In the genomic region with DNA sequence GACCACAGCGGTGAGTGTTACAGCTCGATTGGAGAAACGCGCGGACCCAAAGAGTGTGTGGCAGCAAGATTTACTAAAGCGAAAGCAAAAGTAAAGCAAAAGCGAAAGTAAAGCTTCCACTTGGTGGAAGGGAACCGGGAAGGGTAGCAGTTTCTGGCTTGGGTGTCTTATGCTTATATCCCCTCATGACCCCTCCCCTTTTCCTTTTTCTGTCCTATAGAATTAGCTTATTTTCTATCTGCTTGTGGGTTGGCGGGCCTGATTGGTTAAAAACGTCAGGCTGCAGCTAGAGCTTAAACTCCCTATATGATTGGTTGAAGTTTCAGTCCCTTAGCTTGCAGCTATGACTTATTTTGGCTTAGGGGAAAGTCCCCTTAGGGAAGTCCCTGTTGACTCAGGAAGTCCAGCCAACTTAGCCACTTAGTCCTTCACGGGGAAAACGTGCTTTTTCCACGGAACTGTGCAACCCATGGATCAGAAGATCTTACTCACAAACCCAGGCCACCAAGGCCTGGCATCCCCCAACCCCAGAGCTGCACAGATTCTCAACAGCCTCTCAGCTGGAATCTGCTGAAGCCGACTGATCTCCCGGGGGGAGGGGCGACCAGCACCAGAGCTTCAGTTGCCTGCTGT, we compare ENCODE assay signal across 11 cellular contexts.
DNase-seq lines count a peak whose midpoint lies in the region; ATAC-seq and TF ChIP-seq lines count a peak whose summit lies in the region.
"Had no signal": no experiment of that assay in that cellular context is flagged by ENCODE, and none has a peak within 500 bp of the region (broad histone marks: within the 10 kb centered on the region; RNA-seq: fewer than 3 reads in every experiment).

No MANE protein-coding gene starts in this region.

- intact Hi-C loops in psoas muscle (cut with DNase I): no loop called here

- CTCF ChIA-PET in activated CD4-positive, alpha-beta T cell treated with anti-CD3 and anti-CD28 coated beads, Interleukin-2, amount 10 ng/mL, durations not matched to agents 7 days and 5 days (lab: Charles Lee): no interaction called here

- no peaks in the 10 kb centered on the region for H3K27me3 ChIP-seq in SJCRH30
- peaks cover 0 to 4% (median 0%) of the 10 kb centered on the region in 3 donors for H3K27me3 ChIP-seq in psoas muscle (ENCODE audit: insufficient read depth in 3 of 3, low read length in 2 of 3)
- H3K27me3 ChIP-seq in hepatocyte: no peaks in the 10 kb centered on the region

- peak; percentile 12 for DNase-seq in activated CD4-positive, alpha-beta T cell treated with anti-CD3 and anti-CD28 coated beads, Interleukin-2, amount 10 ng/mL, durations not matched to agents 7 days and 5 days
- no peak for DNase-seq in activated CD4-positive, alpha-beta T cell treated with anti-CD3 and anti-CD28 coated beads for 1 hour
- DNase-seq in NB4 (ENCODE audit: low read depth): peak; percentile 28
- peak in 1 of 2 experiments; percentile 13 for DNase-seq in SJCRH30
- no peak for DNase-seq in psoas muscle
- no peak for DNase-seq in anterior cingulate cortex (lab: John Stamatoyannopoulos, UW)
- DNase-seq in SK-N-DZ (ENCODE audit: low spot score): no peak
- no peak for DNase-seq in hepatocyte (ENCODE audit: low spot score)
- DNase-seq: activated CD4-positive, CD25-positive, alpha-beta regulatory T cell; cerebellar nuclear complex; NCI-H1092 had no signal

- TF ChIP-seq POLR2A in NB4 (IDR thresholded peaks at IDR 0.05; ENCODE audit: extremely low read depth, insufficient read length): no peak

- H3K27ac Mint-ChIP-seq in activated CD4-positive, alpha-beta T cell treated with anti-CD3 and anti-CD28 coated beads, Interleukin-2, amount 10 ng/mL, durations not matched to agents 7 days and 5 days: peak overlapping the region; percentile 60

- H3K36me3 Mint-ChIP-seq in activated CD4-positive, alpha-beta T cell treated with anti-CD3 and anti-CD28 coated beads, Interleukin-2, amount 10 ng/mL, durations not matched to agents 7 days and 5 days (ENCODE audit: low read depth): no peaks in the 10 kb centered on the region

- no peaks in the 10 kb centered on the region for H3K79me2 ChIP-seq in hepatocyte

- H4K20me1 ChIP-seq in hepatocyte (ENCODE audit: insufficient read depth, poor library complexity, severe bottlenecking): no peaks in the 10 kb centered on the region

- no peak overlapping the region for H3K27ac ChIP-seq in SJCRH30
- no peak overlapping the region for H3K27ac ChIP-seq in psoas muscle
- no peak overlapping the region for H3K27ac ChIP-seq in hepatocyte

- H3K4me2 ChIP-seq in hepatocyte: no peak overlapping the region

- 61 to 77% (median 66%) methylated on average over 16 of the region's 16 CpGs for WGBS in psoas muscle, 3 donors
- 88% methylated on average over 16 of the region's 16 CpGs for WGBS in hepatocyte (ENCODE audit: low lambda C conversion rate, missing lambda C conversion rate)

- ATAC-seq in psoas muscle: no peak

- no peaks in the 10 kb centered on the region for H3K9me3 ChIP-seq in SJCRH30 (replicated peaks)
- H3K9me3 ChIP-seq in psoas muscle: no peaks in the 10 kb centered on the region
- H3K9me3 ChIP-seq in hepatocyte (ENCODE audit: low read depth): no peaks in the 10 kb centered on the region

- H3K4me1 Mint-ChIP-seq in activated CD4-positive, alpha-beta T cell treated with anti-CD3 and anti-CD28 coated beads, Interleukin-2, amount 10 ng/mL, durations not matched to agents 7 days and 5 days: peaks cover 11% of the 10 kb centered on the region

- no peak for TF ChIP-seq CTCF in NB4 (IDR thresholded peaks at IDR 0.05; ENCODE audit: low read depth, low read length)
- TF ChIP-seq CTCF in psoas muscle (IDR thresholded peaks at IDR 0.05): no peak
- TF ChIP-seq CTCF in hepatocyte (IDR thresholded peaks at IDR 0.05; ENCODE audit: poor library complexity): no peak

- H3K36me3 ChIP-seq in SJCRH30: no peaks in the 10 kb centered on the region
- H3K36me3 ChIP-seq in psoas muscle (ENCODE audit: insufficient read depth in 1 of 2, low read depth in 1 of 2): no peaks in the 10 kb centered on the region
- no peaks in the 10 kb centered on the region for H3K36me3 ChIP-seq in hepatocyte (replicated peaks; ENCODE audit: insufficient read depth, low read depth)

- H3K4me1 ChIP-seq in SJCRH30 (no peaks in the 10 kb centered on the region), psoas muscle (no peaks in the 10 kb centered on the region), hepatocyte (ENCODE audit: insufficient read depth) (no peaks in the 10 kb centered on the region)

- H3K4me3 Mint-ChIP-seq in activated CD4-positive, alpha-beta T cell treated with anti-CD3 and anti-CD28 coated beads, Interleukin-2, amount 10 ng/mL, durations not matched to agents 7 days and 5 days: no peak overlapping the region

- H3K4me3 ChIP-seq in NB4 (ENCODE audit: low read depth, low read length) (peak overlapping the region; percentile 11), SJCRH30 (peak overlapping the region; percentile 18; the same call in 1 of the 2 replicates), psoas muscle (peak overlapping the region; percentile 12), hepatocyte (no peak overlapping the region)

- no peaks in the 10 kb centered on the region for H3K9me2 ChIP-seq in hepatocyte (replicated peaks; ENCODE audit: insufficient read depth)

- POLR2A ChIA-PET in activated CD4-positive, alpha-beta T cell treated with anti-CD3 and anti-CD28 coated beads, Interleukin-2, amount 10 ng/mL, durations not matched to agents 7 days and 5 days (lab: Charles Lee): interaction anchor here (0.6 kb wide), 1 partner anchor 85 kb away, joined by 3 read pairs; no protein-coding TSS in a partner anchor

- no peak overlapping the region for H2AFZ ChIP-seq in hepatocyte

- H3K27me3 Mint-ChIP-seq in activated CD4-positive, alpha-beta T cell treated with anti-CD3 and anti-CD28 coated beads, Interleukin-2, amount 10 ng/mL, durations not matched to agents 7 days and 5 days: no peaks in the 10 kb centered on the region

- no peaks in the 10 kb centered on the region for H3K9me3 Mint-ChIP-seq in activated CD4-positive, alpha-beta T cell treated with anti-CD3 and anti-CD28 coated beads, Interleukin-2, amount 10 ng/mL, durations not matched to agents 7 days and 5 days

Comparison
In these comparisons a context has a peak if more than half of its experiments do, and no peak if none do; other contexts are left out.
1. DNase-seq: peak in activated CD4-positive, alpha-beta T cell treated with anti-CD3 and anti-CD28 coated beads, Interleukin-2, amount 10 ng/mL, durations not matched to agents 7 days and 5 days (single experiment) and NB4 (single experiment); none in activated CD4-positive, alpha-beta T cell treated with anti-CD3 and anti-CD28 coated beads for 1 hour (single experiment), psoas muscle (0 of 2), anterior cingulate cortex (0 of 58), SK-N-DZ (single experiment) and hepatocyte (single experiment).